In the genomic region with DNA sequence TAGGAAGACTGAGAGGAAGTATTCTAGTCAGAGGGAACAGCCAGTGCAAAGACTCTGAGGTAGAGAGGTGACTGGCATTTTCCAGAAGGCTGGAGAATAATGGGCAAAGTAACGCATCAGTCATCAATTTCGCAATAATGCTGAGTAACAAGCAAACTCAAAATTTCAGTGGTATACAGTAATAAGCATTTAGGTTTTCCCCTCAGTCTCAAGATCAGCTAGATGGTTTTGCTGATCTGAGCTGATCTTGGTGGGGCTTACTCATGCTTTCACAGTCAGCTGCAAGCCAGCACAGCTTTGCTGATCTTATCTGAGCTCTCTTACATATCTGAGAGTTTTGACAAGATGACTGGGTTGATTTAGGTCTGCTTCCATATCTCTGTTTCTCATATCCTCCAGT, we compare ENCODE assay signal across 10 cellular contexts.
DNase-seq lines count a peak whose midpoint lies in the region; ATAC-seq and TF ChIP-seq lines count a peak whose summit lies in the region.
"Had no signal": no experiment of that assay in that cellular context is flagged by ENCODE, and none has a peak within 500 bp of the region (broad histone marks: within the 10 kb centered on the region; RNA-seq: fewer than 3 reads in every experiment).

No MANE protein-coding gene starts in this region.

- H3K27ac ChIP-seq in caudate nucleus (ENCODE audit: low read depth, low read length) = no peak overlapping the region

- ATAC-seq in HG02840 (IDR thresholded peaks at IDR 0.05; ENCODE audit: low FRiP score, unreplicated experiment) = no peak

- no peak overlapping the region for H3K4me3 ChIP-seq in epithelial cell of esophagus (ENCODE audit: low read length)

- TF ChIP-seq CTCF in epithelial cell of esophagus (IDR thresholded peaks at IDR 0.05; ENCODE audit: insufficient read depth, low read depth, low read length, missing control alignments) = no peak

- DNase-seq in activated effector memory CD4-positive, alpha-beta T cell treated with anti-CD3 and anti-CD28 coated beads, Interleukin-2, amount 50 U/mL, for 16 hours = peak; percentile 70
- DNase-seq in activated effector memory CD4-positive, alpha-beta T cell treated with Interleukin-2 at 50 U/mL for 16 hours = no peak
- DNase-seq in MV-4-11 (lab: John Stamatoyannopoulos, UW) (peak; percentile 30), epithelial cell of esophagus (ENCODE audit: low read depth) (peak; percentile 61), caudate nucleus (lab: John Stamatoyannopoulos, UW) (no peak), NCI-H2196 treated with DMSO at 0.1 percent for 48 hours (lab: John Stamatoyannopoulos, UW; ENCODE audit: unreplicated experiment) (no peak)
- peak; percentile 52 for DNase-seq in stimulated activated CD8-positive, alpha-beta memory T cell treated with anti-CD3 and anti-CD28 coated beads, Interleukin-4, amount 100 ng/mL, for 48 hours
- DNase-seq: COR-L47, NCI-H82 had no signal

Comparison
In these comparisons a context has a peak if more than half of its experiments do, and no peak if none do; other contexts are left out.
1. DNase-seq: peak in activated effector memory CD4-positive, alpha-beta T cell treated with anti-CD3 and anti-CD28 coated beads, Interleukin-2, amount 50 U/mL, for 16 hours (single experiment), MV-4-11 (single experiment), epithelial cell of esophagus (single experiment) and stimulated activated CD8-positive, alpha-beta memory T cell treated with anti-CD3 and anti-CD28 coated beads, Interleukin-4, amount 100 ng/mL, for 48 hours (single experiment); none in activated effector memory CD4-positive, alpha-beta T cell treated with Interleukin-2 at 50 U/mL for 16 hours (single experiment), caudate nucleus (0 of 61) and NCI-H2196 treated with DMSO at 0.1 percent for 48 hours (single experiment).